1 cellular context compared by ENCODE assay signal in the genomic region with DNA sequence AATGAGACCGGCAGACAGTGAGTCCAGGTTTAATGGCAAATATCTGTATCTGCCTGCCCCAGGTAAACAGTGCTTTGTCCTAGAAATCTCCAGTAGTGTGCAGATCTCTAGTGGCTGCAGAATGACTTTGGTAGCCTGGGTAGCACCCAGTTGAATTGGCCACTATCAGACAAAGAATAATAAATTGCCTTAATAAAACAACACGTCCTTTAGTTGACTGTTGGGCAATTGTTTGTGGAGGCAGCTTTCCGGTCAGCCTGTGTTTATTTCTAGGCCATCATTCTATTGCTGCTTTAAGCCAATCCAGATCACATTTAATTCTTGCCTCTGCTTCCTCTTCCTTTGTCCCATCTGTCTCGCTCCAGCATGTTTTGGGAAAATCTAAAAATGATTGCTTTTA.
TF ChIP-seq lines count a peak whose summit lies in the region.

No MANE protein-coding gene starts in this region.

TF ChIP-seq in HepG2, 621 proteins besides CTCF, POLR2A, EP300 and RAD21:
- no peak for TF ChIP-seq ZHX2 (IDR thresholded peaks at IDR 0.05; ENCODE audit: low read depth)
- no peak for TF ChIP-seq ZHX2 (CRISPR knock-in tag; IDR thresholded peaks at IDR 0.05; ENCODE audit: borderline replicate concordance)
- TF ChIP-seq ETS1 (CRISPR knock-in tag; IDR thresholded peaks at IDR 0.05) = no peak
- TF ChIP-seq TSC22D2 (CRISPR knock-in tag; IDR thresholded peaks at IDR 0.05; ENCODE audit: borderline replicate concordance) = no peak
- no peak for TF ChIP-seq ZNF570 (CRISPR knock-in tag; IDR thresholded peaks at IDR 0.05; ENCODE audit: borderline replicate concordance)
- no peak for TF ChIP-seq ZNF788 (CRISPR knock-in tag; IDR thresholded peaks at IDR 0.05; ENCODE audit: borderline replicate concordance)
- TF ChIP-seq HDAC1 (CRISPR knock-in tag; IDR thresholded peaks at IDR 0.05) = no peak
- TF ChIP-seq HDAC6 (IDR thresholded peaks at IDR 0.05; ENCODE audit: low read depth, low read length) = no peak
- no peak for TF ChIP-seq ZSCAN31 (CRISPR knock-in tag; IDR thresholded peaks at IDR 0.05; ENCODE audit: low read depth)
TF ChIP-seq in HepG2: peak in this region for 0.
